ENCODE assay signal across 21 cellular contexts in the genomic region with DNA sequence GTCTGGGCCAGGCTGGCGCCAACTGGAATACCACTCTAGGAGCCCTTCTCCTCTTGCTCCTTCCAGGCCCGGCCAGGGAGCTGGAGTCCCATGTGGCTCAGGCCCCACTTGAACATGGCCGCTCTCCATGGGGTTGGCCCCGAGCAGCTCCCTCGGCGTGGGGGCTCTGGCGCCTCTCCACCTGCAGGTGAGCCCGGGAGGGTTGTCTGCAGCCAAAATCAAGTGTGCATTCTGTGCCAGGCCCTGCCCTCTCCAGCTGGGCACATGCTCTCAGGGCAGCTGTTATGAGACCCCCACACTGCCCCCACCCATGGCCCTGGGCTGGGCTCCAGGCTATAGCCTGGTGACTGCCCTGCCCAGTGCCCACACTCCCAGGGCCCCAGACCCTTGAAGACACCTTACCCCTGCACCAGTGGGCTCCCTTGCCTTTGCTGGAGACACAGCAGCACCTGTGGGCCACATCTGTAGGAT. TPM values are rescaled to one million over a fixed set of nuclear protein-coding genes. Genes with fewer than 3 reads are reported as not detected.
A peak's percentile ranks its signal among the peaks of the same experiment; 100 is the strongest.
DNase-seq lines count a peak whose midpoint lies in the region; TF ChIP-seq lines count a peak whose summit lies in the region.
"Had no signal": no experiment of that assay in that cellular context is flagged by ENCODE, and none has a peak within 500 bp of the region (broad histone marks: within the 10 kb centered on the region; RNA-seq: fewer than 3 reads in every experiment).

No MANE protein-coding gene starts in this region.

- peak overlapping the region; percentile 35 to 40 for H2BK12ac ChIP-seq in mesenchymal stem cell (ENCODE audit: low read length in 2 of 2)
- H2BK12ac ChIP-seq in trophoblast cell (ENCODE audit: low read length), result peak overlapping the region; percentile 91

- H3K4me2 ChIP-seq in mesenchymal stem cell (ENCODE audit: low read length, poor library complexity, severe bottlenecking) (no peak overlapping the region), trophoblast cell (ENCODE audit: low read length) (no peak overlapping the region)

- no peak overlapping the region for H3K4me3 ChIP-seq in Peyer's patch
- H3K4me3 ChIP-seq in SJSA1, result no peak overlapping the region
- no peak overlapping the region for H3K4me3 ChIP-seq in mesenchymal stem cell (ENCODE audit: insufficient read depth in 1 of 2, low read depth in 1 of 2, low read length in 2 of 2)
- H3K4me3 ChIP-seq in trophoblast cell (ENCODE audit: low read depth, low read length), result no peak overlapping the region
- no peak overlapping the region for H3K4me3 ChIP-seq in MG63
- no peak overlapping the region for H3K4me3 ChIP-seq in esophagus muscularis mucosa

- no peaks in the 10 kb centered on the region for H3K27me3 ChIP-seq in Peyer's patch
- H3K27me3 ChIP-seq in SJSA1 (replicated peaks), result no peaks in the 10 kb centered on the region
- no peaks in the 10 kb centered on the region for H3K27me3 ChIP-seq in mesenchymal stem cell (ENCODE audit: control insufficient read depth in 1 of 2, insufficient read depth in 1 of 2, low read length in 2 of 2)
- no peaks in the 10 kb centered on the region for H3K27me3 ChIP-seq in trophoblast cell (ENCODE audit: insufficient read depth, low read length)
- H3K27me3 ChIP-seq in MG63, result no peaks in the 10 kb centered on the region
- no peaks in the 10 kb centered on the region for H3K27me3 ChIP-seq in esophagus muscularis mucosa

- no peaks in the 10 kb centered on the region for H3K4me1 ChIP-seq in Peyer's patch
- H3K4me1 ChIP-seq in SJSA1 (replicated peaks), result peaks cover 67% of the 10 kb centered on the region
- peaks cover 46% of the 10 kb centered on the region for H3K4me1 ChIP-seq in mesenchymal stem cell (ENCODE audit: control insufficient read depth, insufficient read depth, low read depth, low read length)
- H3K4me1 ChIP-seq in trophoblast cell (ENCODE audit: control insufficient read depth in 1 of 2, insufficient read depth in 2 of 2, low read length in 2 of 2), result peaks cover 34% of the 10 kb centered on the region in 2 experiments
- peaks cover 7 to 51% (median 29%) of the 10 kb centered on the region in 4 donors for H3K4me1 ChIP-seq in esophagus muscularis mucosa

- H4K8ac ChIP-seq in mesenchymal stem cell (ENCODE audit: low read length) (no peak overlapping the region), trophoblast cell (ENCODE audit: low read depth, low read length) (no peak overlapping the region)

- TF ChIP-seq POLR2A in Peyer's patch (IDR thresholded peaks at IDR 0.05) (no peak), esophagus muscularis mucosa (IDR thresholded peaks at IDR 0.05; ENCODE audit: low read depth) (no peak)

- H4K12ac ChIP-seq in trophoblast cell (ENCODE audit: low read depth, low read length), result no peak overlapping the region

- no peak overlapping the region for H3K9ac ChIP-seq in mesenchymal stem cell (ENCODE audit: low read length)
- H3K9ac ChIP-seq in trophoblast cell (ENCODE audit: low read length), result no peak overlapping the region

- no peak overlapping the region for H2BK5ac ChIP-seq in mesenchymal stem cell (ENCODE audit: low read depth, low read length, poor library complexity, severe bottlenecking)
- peak overlapping the region; percentile 46 for H2BK5ac ChIP-seq in trophoblast cell (ENCODE audit: low read depth, low read length, poor library complexity)

- H3K27ac ChIP-seq in Peyer's patch (no peak overlapping the region), SJSA1 (peak overlapping the region; percentile 79), mesenchymal stem cell (ENCODE audit: low read length, poor library complexity, severe bottlenecking) (no peak overlapping the region), trophoblast cell (ENCODE audit: low read depth, low read length) (no peak overlapping the region), esophagus muscularis mucosa (replicated peaks in 1 of 4) (no peak overlapping the region)
- H3K27ac ChIP-seq: C4-2B had no signal

- H2AFZ ChIP-seq in mesenchymal stem cell (ENCODE audit: low read depth, low read length) (no peak overlapping the region), trophoblast cell (ENCODE audit: insufficient read depth, low read length, poor library complexity) (no peak overlapping the region)

- H2AK5ac ChIP-seq in mesenchymal stem cell (ENCODE audit: low read length, severe bottlenecking), result peak overlapping the region; percentile 53
- H2AK5ac ChIP-seq in trophoblast cell (ENCODE audit: low read length), result peak overlapping the region; percentile 94

- intact Hi-C loops in esophagus muscularis mucosa (cut with DNase I), result no loop called here

- peak overlapping the region; percentile 16 to 40 for H3K18ac ChIP-seq in mesenchymal stem cell (ENCODE audit: low read depth in 1 of 2, low read length in 2 of 2)
- H3K18ac ChIP-seq in trophoblast cell (ENCODE audit: low read length), result peak overlapping the region; percentile 39

- H3K9me3 ChIP-seq in Peyer's patch (no peaks in the 10 kb centered on the region), SJSA1 (replicated peaks) (no peaks in the 10 kb centered on the region), mesenchymal stem cell (ENCODE audit: control insufficient read depth, low read length) (no peaks in the 10 kb centered on the region), trophoblast cell (ENCODE audit: insufficient read depth, low read depth, low read length) (peaks cover 2% of the 10 kb centered on the region), MG63 (no peaks in the 10 kb centered on the region), esophagus muscularis mucosa (no peaks in the 10 kb centered on the region)

- no peak for TF ChIP-seq EP300 in esophagus muscularis mucosa (IDR thresholded peaks at IDR 0.05)

- WGBS in mesenchymal stem cell, result over 99% methylated on average over 8 of the region's 8 CpGs
- no CpG with 5 or more reads among the region's 8 CpGs for WGBS in trophoblast cell (ENCODE audit: extremely low coverage, insufficient coverage, insufficient read length)
- 92% methylated on average over 8 of the region's 8 CpGs for WGBS in esophagus muscularis mucosa

- H3K14ac ChIP-seq in mesenchymal stem cell (ENCODE audit: low read length in 2 of 2) (peak overlapping the region in 1 of 2 experiments; percentile 1), trophoblast cell (ENCODE audit: low read length) (peak overlapping the region; percentile 18)

- peak overlapping the region; percentile 19 for H4K91ac ChIP-seq in mesenchymal stem cell (ENCODE audit: low read length)
- H4K91ac ChIP-seq in trophoblast cell (ENCODE audit: low read depth, low read length), result peak overlapping the region; percentile 87

- no peaks in the 10 kb centered on the region for H3K79me1 ChIP-seq in mesenchymal stem cell (replicated peaks; ENCODE audit: low read length, poor library complexity, severe bottlenecking)
- H3K79me1 ChIP-seq in trophoblast cell (ENCODE audit: low read length), result peaks cover 43% of the 10 kb centered on the region

- DNase-seq in Peyer's patch (peak in 2 of 3 donors; percentile 34 to 41), SJSA1 (ENCODE audit: low read depth in 1 of 2, low spot score in 2 of 2) (no peak), mesenchymal stem cell (no peak), trophoblast cell (no peak), GM19238 (ENCODE audit: insufficient read length, low spot score) (no peak), MG63 (no peak), esophagus muscularis mucosa (ENCODE audit: extremely low spot score) (no peak)
- no peak for DNase-seq in stimulated activated CD4-positive, alpha-beta T cell treated with anti-CD3 and anti-CD28 coated beads, Interleukin-4, amount 100 ng/mL, for 4 hours
- DNase-seq: AML-193, DMS79, H7, HFFc6, KBM-7, NCI-H1105 treated with DMSO at 0.1 percent for 48 hours, NCI-H1694 treated with DMSO at 0.1 percent for 48 hours, NCI-H2107, NCI-H510A, NCI-H748 treated with DMSO at 0.1 percent for 48 hours, OCI-M1, SHP77 treated with DMSO at 0.1 percent for 48 hours had no signal

- peaks cover 9% of the 10 kb centered on the region for H3K79me2 ChIP-seq in trophoblast cell (ENCODE audit: control insufficient read depth, insufficient read depth, low read length, poor library complexity)

- H2BK15ac ChIP-seq in mesenchymal stem cell (ENCODE audit: low read depth, poor library complexity, severe bottlenecking), result peak overlapping the region; percentile 15

- H3K36me3 ChIP-seq in Peyer's patch (no peaks in the 10 kb centered on the region), SJSA1 (no peaks in the 10 kb centered on the region), mesenchymal stem cell (ENCODE audit: control insufficient read depth in 1 of 2, insufficient read depth in 2 of 2, low read depth in 1 of 2, low read length in 2 of 2) (no peaks in the 10 kb centered on the region), trophoblast cell (ENCODE audit: control insufficient read depth in 1 of 2, insufficient read depth in 2 of 2, low read length in 2 of 2) (no peaks in the 10 kb centered on the region), MG63 (no peaks in the 10 kb centered on the region), esophagus muscularis mucosa (no peaks in the 10 kb centered on the region)

- TF ChIP-seq CTCF in Peyer's patch (IDR thresholded peaks at IDR 0.05), result no peak
- no peak for TF ChIP-seq CTCF in esophagus muscularis mucosa (IDR thresholded peaks at IDR 0.05)

- H3K23ac ChIP-seq in mesenchymal stem cell (ENCODE audit: low read length in 2 of 2) (peak overlapping the region in 1 of 2 experiments; percentile 17), trophoblast cell (ENCODE audit: low read length) (no peak overlapping the region)

- H2BK120ac ChIP-seq in mesenchymal stem cell (ENCODE audit: low read depth, low read length) (no peak overlapping the region), trophoblast cell (ENCODE audit: insufficient read depth, low read length, poor library complexity) (peak overlapping the region; percentile 57)

- peak overlapping the region in 1 of 2 experiments; percentile 20 for H3K4ac ChIP-seq in mesenchymal stem cell (ENCODE audit: low read depth in 1 of 2, low read length in 2 of 2)
- H3K4ac ChIP-seq in trophoblast cell (ENCODE audit: low read depth, low read length), result no peak overlapping the region

RNA-seq across cellular contexts. Expression of a gene that starts 45.8 kb away (rescaled TPM):
- total RNA-seq in Peyer's patch (10 to 100 TPM; 16.5 to 52.0 (median 40.2) TPM), esophagus muscularis mucosa (10 to 100 TPM; 17.4 to 62.2 (median 38.5) TPM)
- total RNA-seq in SJSA1 (2014; rRNA removed; shearing (Covaris generic)), result 120 and 160 TPM in 2 replicates
- 37.7 TPM for polyA plus RNA-seq in mesenchymal stem cell (2013, experiment 1 of 2)
- 37.3 TPM for polyA plus RNA-seq in mesenchymal stem cell (2013, experiment 2 of 2)
- polyA plus RNA-seq in trophoblast cell (2013), result 26.6 and 27.7 TPM in 2 replicates
- total RNA-seq in MG63 (2014; rRNA removed; shearing (Covaris generic); ENCODE audit: low replicate concordance), result 16.9 and 32.5 TPM in 2 replicates

Comparison
In these comparisons a context has a peak if more than half of its experiments do, and no peak if none do; other contexts are left out.
1. DNase-seq: peak in Peyer's patch (2 of 3); none in SJSA1 (0 of 2), mesenchymal stem cell (single experiment), trophoblast cell (0 of 2), GM19238 (single experiment), stimulated activated CD4-positive, alpha-beta T cell treated with anti-CD3 and anti-CD28 coated beads, Interleukin-4, amount 100 ng/mL, for 4 hours (0 of 2), MG63 (single experiment) and esophagus muscularis mucosa (single experiment).